In the genomic region with DNA sequence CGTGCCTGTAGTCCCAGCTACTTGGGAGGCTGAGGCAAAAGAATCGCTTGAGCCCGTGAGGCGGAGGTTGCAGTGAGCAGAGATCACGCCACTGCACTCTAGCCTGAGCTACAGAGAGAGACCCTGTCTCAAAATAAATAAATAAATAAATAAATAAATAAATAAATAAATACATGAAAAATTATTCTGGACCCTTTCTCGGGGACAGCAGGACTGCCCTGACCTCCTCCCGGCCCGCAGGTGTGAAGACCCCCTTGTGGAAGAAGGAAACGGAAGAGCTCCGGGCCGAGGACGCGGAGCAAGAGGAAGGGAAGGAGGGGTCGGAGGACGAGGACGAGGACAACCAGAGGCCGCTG, we compare ENCODE assay signal across 8 cellular contexts. TPM values are rescaled to one million over a fixed set of nuclear protein-coding genes. Genes with fewer than 3 reads are reported as not detected.
A peak's percentile ranks its signal among the peaks of the same experiment; 100 is the strongest.
DNase-seq lines count a peak whose midpoint lies in the region; ATAC-seq and TF ChIP-seq lines count a peak whose summit lies in the region.

No MANE protein-coding gene starts in this region.

- H3K9me3 Mint-ChIP-seq in central memory CD8-positive, alpha-beta T cell, result no peaks in the 10 kb centered on the region

- H3K9me2 ChIP-seq in neural cell (ENCODE audit: insufficient read depth, low read length), result no peaks in the 10 kb centered on the region

- H3F3A ChIP-seq in neural cell (ENCODE audit: insufficient read depth, low read length, poor library complexity, severe bottlenecking), result no peaks in the 10 kb centered on the region

- no peaks in the 10 kb centered on the region for H3K27me3 Mint-ChIP-seq in central memory CD8-positive, alpha-beta T cell

- no peak for TF ChIP-seq RAD21 in neural cell (conservative IDR thresholded peaks at IDR 0.05)

- H3K4me2 ChIP-seq in KMS-11, result peak overlapping the region; percentile 48; the same call in 1 of the 2 replicates
- no peak overlapping the region for H3K4me2 ChIP-seq in neural cell (ENCODE audit: low read length)

- H3K27ac Mint-ChIP-seq in central memory CD8-positive, alpha-beta T cell (ENCODE audit: low read depth), result peak overlapping the region; percentile 46

- H3K9ac ChIP-seq in KMS-11 (no peak overlapping the region), neural cell (ENCODE audit: low read length) (peak overlapping the region; percentile 88)

- no peak for TF ChIP-seq EP300 in neural cell (conservative IDR thresholded peaks at IDR 0.05; ENCODE audit: poor library complexity, severe bottlenecking)

- H4K20me1 ChIP-seq in KMS-11 (ENCODE audit: insufficient read depth) (no peaks in the 10 kb centered on the region), neural cell (ENCODE audit: insufficient read depth) (no peaks in the 10 kb centered on the region)

- H3K79me2 ChIP-seq in KMS-11 (ENCODE audit: insufficient read depth, low read depth) (no peaks in the 10 kb centered on the region), neural cell (replicated peaks; ENCODE audit: insufficient read depth, low read length) (no peaks in the 10 kb centered on the region)

- no peaks in the 10 kb centered on the region for H3K9me3 ChIP-seq in BE2C
- no peaks in the 10 kb centered on the region for H3K9me3 ChIP-seq in neural cell (ENCODE audit: low read length)

- DNase-seq in BE2C (no peak), iPS-NIHi7 (ENCODE audit: extremely low spot score) (no peak), DMS153 treated with DMSO at 0.1 percent for 48 hours (lab: John Stamatoyannopoulos, UW; ENCODE audit: unreplicated experiment) (no peak)
- DNase-seq in central memory CD8-positive, alpha-beta T cell (ENCODE audit: low spot score in 2 of 2), result no peak

- H3K36me3 ChIP-seq in BE2C (no peaks in the 10 kb centered on the region), KMS-11 (ENCODE audit: insufficient read depth) (no peaks in the 10 kb centered on the region), neural cell (ENCODE audit: insufficient read depth, low read length) (no peaks in the 10 kb centered on the region)

- H3K4me1 ChIP-seq in BE2C (peaks cover 7% of the 10 kb centered on the region), KMS-11 (ENCODE audit: low read depth, poor library complexity, severe bottlenecking) (peaks cover 5% of the 10 kb centered on the region)

- no peak for ATAC-seq in central memory CD8-positive, alpha-beta T cell (replicated peaks; ENCODE audit: extremely low read depth, poor library complexity, severe bottlenecking)
- ATAC-seq in HG03025 (IDR thresholded peaks at IDR 0.05; ENCODE audit: low FRiP score, unreplicated experiment), result no peak
- no peak for ATAC-seq in HG03442 (IDR thresholded peaks at IDR 0.05; ENCODE audit: unreplicated experiment)

- peak overlapping the region; percentile 83 for H3K4me3 Mint-ChIP-seq in central memory CD8-positive, alpha-beta T cell

- H3K4me3 ChIP-seq in BE2C (ENCODE audit: low read depth, low read length), result peak overlapping the region; percentile 72
- H3K4me3 ChIP-seq in KMS-11 (IDR thresholded peaks at IDR 0.05; ENCODE audit: insufficient read depth, low read depth, low read length), result no peak overlapping the region
- H3K4me3 ChIP-seq in neural cell (ENCODE audit: low read length), result peak overlapping the region; percentile 90

- H3K4me1 Mint-ChIP-seq in central memory CD8-positive, alpha-beta T cell, result peaks cover 8% of the 10 kb centered on the region

- H3K27ac ChIP-seq in KMS-11 (no peak overlapping the region), neural cell (ENCODE audit: low read length) (peak overlapping the region; percentile 89)

- H3K27me3 ChIP-seq in BE2C (no peaks in the 10 kb centered on the region), KMS-11 (ENCODE audit: insufficient read depth, low read depth) (no peaks in the 10 kb centered on the region), neural cell (ENCODE audit: insufficient read depth, low read depth, low read length) (no peaks in the 10 kb centered on the region)

- H2AFZ ChIP-seq in KMS-11 (ENCODE audit: low read depth) (peak overlapping the region; percentile 26; the same call in 1 of the 2 replicates), neural cell (ENCODE audit: low read depth, low read length) (peak overlapping the region; percentile 69)

- TF ChIP-seq CTCF in BE2C (IDR thresholded peaks at IDR 0.05; ENCODE audit: low read depth, low read length), result no peak
- no peak for TF ChIP-seq CTCF in KMS-11 (conservative IDR thresholded peaks at IDR 0.05; ENCODE audit: low read depth, low read length)
- TF ChIP-seq CTCF in neural cell (IDR thresholded peaks at IDR 0.05; ENCODE audit: poor library complexity, severe bottlenecking), result no peak

- H3K36me3 Mint-ChIP-seq in central memory CD8-positive, alpha-beta T cell (ENCODE audit: insufficient read depth), result peaks cover 6% of the 10 kb centered on the region

TF ChIP-seq in neural cell, 6 proteins besides CTCF, POLR2A, EP300 and RAD21:
- no peak for TF ChIP-seq SMC3 (conservative IDR thresholded peaks at IDR 0.05; ENCODE audit: poor library complexity)

RNA-seq across cellular contexts. Expression of a gene that starts 3.1 kb away (rescaled TPM):
- polyA plus RNA-seq in BE2C (2012; ENCODE audit: insufficient read depth, insufficient read length, low read depth), result 0.86 TPM
- not detected in 2 replicates for polyA plus RNA-seq in neural cell
- 0.73 and 1.4 TPM in 2 replicates for polyA minus RNA-seq in neural cell

RNA-seq across cellular contexts. Expression of a gene that starts 10.7 kb away (rescaled TPM):
- 0.17 TPM for polyA plus RNA-seq in BE2C (2012; ENCODE audit: insufficient read depth, insufficient read length, low read depth)
- 0.38 and 1.2 TPM in 2 replicates for polyA plus RNA-seq in neural cell
- polyA minus RNA-seq in neural cell, result 0.73 and 0.81 TPM in 2 replicates

RNA-seq across cellular contexts. Expression of a gene that starts 31.7 kb away (rescaled TPM):
- 1.8 TPM for polyA plus RNA-seq in BE2C (2012; ENCODE audit: insufficient read depth, insufficient read length, low read depth)
- polyA plus RNA-seq in neural cell, result 0.31 TPM in 1 of 2 replicates, not detected in the other
- polyA minus RNA-seq in neural cell, result not detected in 2 replicates

RNA-seq across cellular contexts. Expression of a gene that starts 32.3 kb away (rescaled TPM):
- polyA plus RNA-seq in BE2C (2012; ENCODE audit: insufficient read depth, insufficient read length, low read depth), result 23.4 TPM
- polyA plus RNA-seq in neural cell, result 10.7 and 11.3 TPM in 2 replicates
- 16.0 and 16.8 TPM in 2 replicates for polyA minus RNA-seq in neural cell

RNA-seq across cellular contexts. Expression of a gene that starts 45.5 kb away (rescaled TPM):
- 112 TPM for polyA plus RNA-seq in BE2C (2012; ENCODE audit: insufficient read depth, insufficient read length, low read depth)
- 45.8 and 50.9 TPM in 2 replicates for polyA plus RNA-seq in neural cell
- 75.5 and 93.8 TPM in 2 replicates for polyA minus RNA-seq in neural cell
